ENCODE assay signal across 28 cellular contexts in the genomic region with DNA sequence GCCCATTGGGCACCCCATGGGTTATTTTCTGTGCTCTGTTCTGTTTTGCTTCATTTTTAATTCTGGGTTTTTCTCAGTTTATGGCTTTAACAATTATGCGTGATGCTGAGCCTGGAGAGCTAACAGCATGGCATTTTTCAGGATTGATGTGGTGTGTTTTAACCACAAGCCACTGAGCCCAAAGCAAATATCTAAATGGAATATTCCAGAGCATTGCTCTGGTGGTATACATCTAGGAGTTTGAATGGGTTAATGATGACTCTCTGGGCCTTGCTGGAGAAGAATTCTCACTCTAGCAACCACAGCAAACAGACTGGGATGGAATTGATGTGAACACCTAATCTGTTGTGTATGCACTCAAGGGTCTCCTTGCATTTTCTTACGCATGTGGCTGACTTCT.
"Had no signal": no experiment of that assay in that cellular context is flagged by ENCODE, and none has a peak within 500 bp of the region (broad histone marks: within the 10 kb centered on the region; RNA-seq: fewer than 3 reads in every experiment).

No MANE protein-coding gene starts in this region.

- H3K27me3 Mint-ChIP-seq: activated naive CD4-positive, alpha-beta T cell treated with anti-CD3 and anti-CD28 coated beads, Interleukin-2, amount 10 ng/mL, durations not matched to agents 7 days and 5 days had no signal

- H3K9me3 ChIP-seq: body of pancreas, esophagus squamous epithelium, gastroesophageal sphincter, heart right ventricle had no signal

- H3K27ac Mint-ChIP-seq: activated CD4-positive, alpha-beta memory T cell treated with anti-CD3 and anti-CD28 coated beads, Interleukin-2, amount 10 ng/mL, durations not matched to agents 7 days and 5 days; activated naive CD4-positive, alpha-beta T cell treated with anti-CD3 and anti-CD28 coated beads, Interleukin-2, amount 10 ng/mL, durations not matched to agents 7 days and 5 days; activated naive CD4-positive, alpha-beta T cell treated with anti-CD3 and anti-CD28 coated beads, Interleukin-2, amount 50 U/mL, for 72 hours; activated naive CD8-positive, alpha-beta T cell treated with anti-CD3 and anti-CD28 coated beads, Interleukin-2, amount 10 ng/mL, durations not matched to agents 7 days and 5 days; activated T-cell treated with anti-CD3 and anti-CD28 coated beads, Interleukin-2, amount 50 U/mL, for 24 hours; activated T-cell treated with anti-CD3 and anti-CD28 coated beads, Interleukin-2, amount 50 U/mL, for 72 hours; WTC11 had no signal

- H3K27ac ChIP-seq: body of pancreas, epithelial cell of prostate, esophagus squamous epithelium, gastroesophageal sphincter, heart right ventricle, VCaP had no signal

- H3K27me3 ChIP-seq: body of pancreas, esophagus squamous epithelium, gastroesophageal sphincter, heart right ventricle had no signal

- FAIRE-seq: colon, endometrium, endothelial cell of umbilical vein had no signal

- H3K4me3 Mint-ChIP-seq: activated CD4-positive, alpha-beta memory T cell treated with anti-CD3 and anti-CD28 coated beads, Interleukin-2, amount 10 ng/mL, durations not matched to agents 7 days and 5 days; activated naive CD4-positive, alpha-beta T cell treated with anti-CD3 and anti-CD28 coated beads, Interleukin-2, amount 10 ng/mL, durations not matched to agents 7 days and 5 days; activated naive CD8-positive, alpha-beta T cell treated with anti-CD3 and anti-CD28 coated beads, Interleukin-2, amount 10 ng/mL, durations not matched to agents 7 days and 5 days; activated T-cell treated with anti-CD3 and anti-CD28 coated beads, Interleukin-2, amount 50 U/mL, for 24 hours; activated T-cell treated with anti-CD3 and anti-CD28 coated beads, Interleukin-2, amount 50 U/mL, for 72 hours; WTC11 had no signal

- H3K4me1 ChIP-seq: body of pancreas, esophagus squamous epithelium, gastroesophageal sphincter had no signal

- ATAC-seq: activated naive CD4-positive, alpha-beta T cell treated with anti-CD3 and anti-CD28 coated beads, Interleukin-2, amount 50 U/mL, for 72 hours; activated T-cell treated with anti-CD3 and anti-CD28 coated beads, Interleukin-2, amount 50 U/mL, for 72 hours; body of pancreas; gastroesophageal sphincter; WTC11 had no signal

- DNase-seq: activated CD4-positive, alpha-beta memory T cell treated with anti-CD3 and anti-CD28 coated beads, Interleukin-2, amount 10 ng/mL, durations not matched to agents 7 days and 5 days; activated CD4-positive, alpha-beta T cell treated with anti-CD3 and anti-CD28 coated beads for 1 hour; activated CD4-positive, alpha-beta T cell treated with anti-CD3 and anti-CD28 coated beads for 48 hours; activated CD8-positive, alpha-beta memory T cell treated with anti-CD3 and anti-CD28 coated beads, Interleukin-2, amount 50 U/mL, for 48 hours; activated gamma-delta T cell; activated naive CD4-positive, alpha-beta T cell; activated naive CD4-positive, alpha-beta T cell treated with anti-CD3 and anti-CD28 coated beads, Interleukin-2, amount 10 ng/mL, durations not matched to agents 7 days and 5 days; activated naive CD8-positive, alpha-beta T cell treated with anti-CD3 and anti-CD28 coated beads, Interleukin-2, amount 10 ng/mL, durations not matched to agents 7 days and 5 days; activated T-cell treated with anti-CD3 and anti-CD28 coated beads for 4 hours; activated T-cell treated with anti-CD3 and anti-CD28 coated beads, Interleukin-2, amount 50 U/mL, for 24 hours; activated T-cell treated with anti-CD3 and anti-CD28 coated beads, Interleukin-2, amount 50 U/mL, for 72 hours; amniotic stem cell; anterior cingulate cortex; body of pancreas; caudate nucleus; effector CD8-positive, alpha-beta T cell; esophagus squamous epithelium; foreskin melanocyte; heart right ventricle; T-helper 2 cell had no signal

- H3K4me3 ChIP-seq: body of pancreas, esophagus squamous epithelium, gastroesophageal sphincter, heart right ventricle had no signal

- H3K9me3 Mint-ChIP-seq: activated CD4-positive, alpha-beta memory T cell treated with anti-CD3 and anti-CD28 coated beads, Interleukin-2, amount 10 ng/mL, durations not matched to agents 7 days and 5 days; activated naive CD4-positive, alpha-beta T cell treated with anti-CD3 and anti-CD28 coated beads, Interleukin-2, amount 10 ng/mL, durations not matched to agents 7 days and 5 days; activated naive CD4-positive, alpha-beta T cell treated with anti-CD3 and anti-CD28 coated beads, Interleukin-2, amount 50 U/mL, for 72 hours; activated T-cell treated with anti-CD3 and anti-CD28 coated beads, Interleukin-2, amount 50 U/mL, for 24 hours; WTC11 had no signal

- H3K36me3 Mint-ChIP-seq: activated naive CD4-positive, alpha-beta T cell treated with anti-CD3 and anti-CD28 coated beads, Interleukin-2, amount 10 ng/mL, durations not matched to agents 7 days and 5 days; WTC11 had no signal
